ENCODE assay signal across 18 cellular contexts in the genomic region with DNA sequence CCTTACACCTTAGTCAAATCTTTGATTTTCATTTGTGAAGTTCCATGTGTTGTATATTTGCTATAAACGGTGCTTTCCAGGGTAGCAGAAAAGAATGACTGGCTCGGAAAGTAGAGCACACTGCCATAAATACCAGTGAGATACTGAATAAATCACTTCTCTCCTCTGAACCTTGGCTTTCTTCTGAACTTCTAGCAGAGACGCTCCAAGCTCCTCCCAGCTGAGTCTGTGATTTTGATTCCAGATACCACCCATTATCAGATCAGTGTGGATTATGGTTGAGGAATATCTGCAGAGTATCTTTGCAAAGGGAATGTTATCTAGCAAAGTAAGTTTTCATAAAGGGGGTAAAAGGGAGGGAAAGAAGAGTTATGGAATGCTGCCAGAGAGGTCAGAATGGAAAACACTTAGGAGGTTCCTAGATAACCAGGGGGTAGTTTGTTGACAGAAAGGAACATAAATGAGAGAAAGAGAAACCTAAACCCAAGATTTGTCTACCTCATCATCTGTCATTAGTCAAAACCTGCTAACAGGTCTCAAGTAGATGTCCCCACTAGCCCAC.
"Had no signal": no experiment of that assay in that cellular context is flagged by ENCODE, and none has a peak within 500 bp of the region (broad histone marks: within the 10 kb centered on the region; RNA-seq: fewer than 3 reads in every experiment).

No MANE protein-coding gene starts in this region.

- FAIRE-seq: keratinocyte, TTC549, urothelium cell line had no signal

- H3K9me3 Mint-ChIP-seq: activated T-helper 17 cell treated with anti-CD3 and anti-CD28 coated beads, Interleukin-2, amount 50 U/mL, for 72 hours had no signal

- H3K9me3 ChIP-seq: esophagus squamous epithelium, right atrium auricular region, spleen, thoracic aorta had no signal

- H3K27ac ChIP-seq: esophagus squamous epithelium, spleen, thoracic aorta had no signal

- H3K4me3 Mint-ChIP-seq: activated naive CD4-positive, alpha-beta T cell treated with anti-CD3 and anti-CD28 coated beads for 36 hours; activated T-helper 17 cell treated with anti-CD3 and anti-CD28 coated beads, Interleukin-2, amount 50 U/mL, for 72 hours had no signal

- ATAC-seq: activated T-helper 17 cell treated with anti-CD3 and anti-CD28 coated beads, Interleukin-2, amount 50 U/mL, for 72 hours had no signal

- H3K4me1 Mint-ChIP-seq: activated T-helper 17 cell treated with anti-CD3 and anti-CD28 coated beads, Interleukin-2, amount 50 U/mL, for 72 hours had no signal

- DNase-seq: activated CD4-positive, alpha-beta T cell treated with anti-CD3 and anti-CD28 coated beads, Interleukin-2, amount 50 U/mL, for 1 hour; activated CD4-positive, CD25-positive, alpha-beta regulatory T cell; activated naive CD4-positive, alpha-beta T cell treated with anti-CD3 and anti-CD28 coated beads for 36 hours; activated T-cell treated with anti-CD3 and anti-CD28 coated beads for 4 hours; cerebellar nuclear complex; esophagus squamous epithelium; foreskin melanocyte; spleen; stimulated activated CD4-positive, alpha-beta T cell treated with anti-CD3 and anti-CD28 coated beads, Interleukin-2, amount 100 ng/mL, for 24 hours; stimulated activated naive CD4-positive, alpha-beta T cell treated with Interleukin-2 at 50 U/mL for 16 hours; T-helper 2 cell had no signal

- H3K27ac Mint-ChIP-seq: activated naive CD4-positive, alpha-beta T cell treated with anti-CD3 and anti-CD28 coated beads for 36 hours; activated T-helper 17 cell treated with anti-CD3 and anti-CD28 coated beads, Interleukin-2, amount 50 U/mL, for 72 hours had no signal

- H3K36me3 ChIP-seq: spleen, thoracic aorta had no signal

- H3K4me3 ChIP-seq: esophagus squamous epithelium, heart right ventricle, right atrium auricular region, spleen, thoracic aorta had no signal

- H3K27me3 ChIP-seq: esophagus squamous epithelium, heart right ventricle, right atrium auricular region, spleen had no signal
